Comparison of ENCODE assay signal across 8 cellular contexts in the genomic region with DNA sequence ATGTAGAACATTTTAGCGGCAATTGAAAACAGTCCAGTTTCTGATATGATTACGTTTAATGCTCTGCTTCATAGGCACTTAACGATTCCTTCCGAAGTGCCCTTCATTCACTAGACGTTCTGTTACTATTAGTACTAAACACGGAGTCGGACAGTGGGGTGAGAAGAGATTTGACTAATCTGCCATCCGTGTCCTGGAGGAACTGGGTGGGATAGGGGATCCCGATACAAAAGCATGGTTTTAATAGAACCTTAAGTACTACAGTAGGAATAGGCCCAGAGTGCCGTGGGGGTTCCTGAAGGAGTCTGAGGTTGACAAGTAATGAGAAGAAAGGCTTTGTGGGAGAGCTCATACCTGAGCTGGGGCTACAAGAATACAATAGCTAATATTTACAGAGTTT. TPM values are rescaled to one million over a fixed set of nuclear protein-coding genes. Genes with fewer than 3 reads are reported as not detected.
DNase-seq lines count a peak whose midpoint lies in the region; ATAC-seq and TF ChIP-seq lines count a peak whose summit lies in the region.

No MANE protein-coding gene starts in this region.

- no peak for TF ChIP-seq POLR2A in testis (IDR thresholded peaks at IDR 0.05)

- no peak for ATAC-seq in activated CD8-positive, alpha-beta T cell treated with anti-CD3 and anti-CD28 coated beads for 36 hours
- no peak for ATAC-seq in HG02759 (IDR thresholded peaks at IDR 0.05; ENCODE audit: unreplicated experiment)

- peak overlapping the region; percentile 97 for H3K4me3 Mint-ChIP-seq in activated CD4-positive, alpha-beta T cell treated with anti-CD3 and anti-CD28 coated beads, Interleukin-2, amount 10 ng/mL, durations not matched to agents 24 days and 14 days
- H3K4me3 Mint-ChIP-seq in activated CD8-positive, alpha-beta T cell treated with anti-CD3 and anti-CD28 coated beads for 36 hours = peak overlapping the region; percentile 99

- H3K9me3 Mint-ChIP-seq in activated CD4-positive, alpha-beta T cell treated with anti-CD3 and anti-CD28 coated beads, Interleukin-2, amount 10 ng/mL, durations not matched to agents 24 days and 14 days = peaks cover 8% of the 10 kb centered on the region
- H3K9me3 Mint-ChIP-seq in activated CD8-positive, alpha-beta T cell treated with anti-CD3 and anti-CD28 coated beads for 36 hours = peaks cover 9% of the 10 kb centered on the region

- no peaks in the 10 kb centered on the region for H3K9me3 ChIP-seq in testis

- peak; percentile 56 for DNase-seq in activated CD4-positive, alpha-beta T cell treated with anti-CD3 and anti-CD28 coated beads, Interleukin-2, amount 10 ng/mL, durations not matched to agents 24 days and 14 days
- no peak for DNase-seq in activated CD4-positive, alpha-beta T cell treated with anti-CD3 and anti-CD28 coated beads, Interleukin-2, amount 50 U/mL, for 48 hours
- no peak for DNase-seq in activated CD8-positive, alpha-beta T cell treated with anti-CD3 and anti-CD28 coated beads for 36 hours
- peak; percentile 2 for DNase-seq in inferior parietal cortex (ENCODE audit: extremely low spot score)
- peak; percentile 16 for DNase-seq in testis
- DNase-seq in NOMO-1 treated with DMSO at 0.1 percent for 48 hours (lab: John Stamatoyannopoulos, UW; ENCODE audit: unreplicated experiment) = no peak
- no peak for DNase-seq in iPS-NIHi7 (ENCODE audit: extremely low spot score)

- H3K4me1 ChIP-seq in testis = no peaks in the 10 kb centered on the region

- POLR2A ChIA-PET in activated CD8-positive, alpha-beta T cell treated with anti-CD3 and anti-CD28 coated beads for 36 hours (lab: Charles Lee) = interaction anchor here (0.7 to 1.3 kb wide), 3 partner anchors 71 to 130 kb away, joined by 3 to 4 read pairs (median 3); partner anchors contain the start of gene SRSF7

- H3K4me1 Mint-ChIP-seq in activated CD4-positive, alpha-beta T cell treated with anti-CD3 and anti-CD28 coated beads, Interleukin-2, amount 10 ng/mL, durations not matched to agents 24 days and 14 days = peaks cover 21% of the 10 kb centered on the region
- peaks cover 16% of the 10 kb centered on the region for H3K4me1 Mint-ChIP-seq in activated CD8-positive, alpha-beta T cell treated with anti-CD3 and anti-CD28 coated beads for 36 hours (ENCODE audit: low read depth)

- peaks cover 10% of the 10 kb centered on the region for H3K36me3 Mint-ChIP-seq in activated CD4-positive, alpha-beta T cell treated with anti-CD3 and anti-CD28 coated beads, Interleukin-2, amount 10 ng/mL, durations not matched to agents 24 days and 14 days (ENCODE audit: low read depth)
- peaks cover 8% of the 10 kb centered on the region for H3K36me3 Mint-ChIP-seq in activated CD8-positive, alpha-beta T cell treated with anti-CD3 and anti-CD28 coated beads for 36 hours (ENCODE audit: low read depth)

- H3K4me3 ChIP-seq in testis = peak overlapping the region; percentile 80 to 89

- H3K27ac ChIP-seq in testis = peak overlapping the region in 1 of 2 donors; percentile 59

- H3K36me3 ChIP-seq in testis (ENCODE audit: low read depth, missing control alignments) = no peaks in the 10 kb centered on the region

- no peak for TF ChIP-seq CTCF in activated CD8-positive, alpha-beta T cell treated with anti-CD3 and anti-CD28 coated beads for 36 hours (IDR thresholded peaks at IDR 0.05)
- no peak for TF ChIP-seq CTCF in testis (IDR thresholded peaks at IDR 0.05)

- no peaks in the 10 kb centered on the region for H3K27me3 Mint-ChIP-seq in activated CD4-positive, alpha-beta T cell treated with anti-CD3 and anti-CD28 coated beads, Interleukin-2, amount 10 ng/mL, durations not matched to agents 24 days and 14 days
- no peaks in the 10 kb centered on the region for H3K27me3 Mint-ChIP-seq in activated CD8-positive, alpha-beta T cell treated with anti-CD3 and anti-CD28 coated beads for 36 hours

- intact Hi-C loops in activated CD4-positive, alpha-beta T cell treated with anti-CD3 and anti-CD28 coated beads, Interleukin-2, amount 10 ng/mL, durations not matched to agents 24 days and 14 days (cut with micrococcal nuclease) = no loop called here
- intact Hi-C loops in activated CD8-positive, alpha-beta T cell treated with anti-CD3 and anti-CD28 coated beads for 36 hours (cut with micrococcal nuclease) = no loop called here
- intact Hi-C loops in testis (cut with DNase I; ENCODE audit: low total_unique reads) = no loop called here

- CTCF ChIA-PET in activated CD8-positive, alpha-beta T cell treated with anti-CD3 and anti-CD28 coated beads for 36 hours (lab: Charles Lee) = no interaction called here

- no peaks in the 10 kb centered on the region for H3K27me3 ChIP-seq in testis

- H3K27ac Mint-ChIP-seq in activated CD4-positive, alpha-beta T cell treated with anti-CD3 and anti-CD28 coated beads, Interleukin-2, amount 10 ng/mL, durations not matched to agents 24 days and 14 days = peak overlapping the region; percentile 96
- H3K27ac Mint-ChIP-seq in activated CD8-positive, alpha-beta T cell treated with anti-CD3 and anti-CD28 coated beads for 36 hours = peak overlapping the region; percentile 93

- 12 to 18% methylated on average over 10 of the region's 10 CpGs for whole genome bisulfite sequencing in testis, 2 donors

RNA-seq across cellular contexts. Expression of gene MORN2, which starts 0.6 kb away (rescaled TPM):
- total RNA-seq in activated CD4-positive, alpha-beta T cell treated with anti-CD3 and anti-CD28 coated beads, Interleukin-2, amount 10 ng/mL, durations not matched to agents 24 days and 14 days = 4.9 and 5.9 TPM in 2 replicates
- 1 to 10 TPM; 5.0 to 6.6 TPM for total RNA-seq in activated CD8-positive, alpha-beta T cell treated with anti-CD3 and anti-CD28 coated beads for 36 hours
- total RNA-seq in testis = 100 to 1,000 TPM in 1 of 2 donors, 10 to 100 TPM in 1; 50.5 to 123 TPM
- polyA plus RNA-seq in testis (ENCODE audit: insufficient read depth, low read depth, low replicate concordance) = 279 TPM

RNA-seq across cellular contexts. Expression of gene DHX57, which starts 0.7 kb away (rescaled TPM):
- total RNA-seq in activated CD4-positive, alpha-beta T cell treated with anti-CD3 and anti-CD28 coated beads, Interleukin-2, amount 10 ng/mL, durations not matched to agents 24 days and 14 days = 21.0 and 24.3 TPM in 2 replicates
- total RNA-seq in activated CD8-positive, alpha-beta T cell treated with anti-CD3 and anti-CD28 coated beads for 36 hours = 10 to 100 TPM; 12.9 to 15.2 TPM
- 10 to 100 TPM; 36.8 to 74.2 TPM for total RNA-seq in testis
- 63.7 TPM for polyA plus RNA-seq in testis (ENCODE audit: insufficient read depth, low read depth, low replicate concordance)

RNA-seq across cellular contexts. Expression of gene ARHGEF33, which starts 13.3 kb away (rescaled TPM):
- 0.09 TPM in 1 of 2 replicates, not detected in the other for total RNA-seq in activated CD4-positive, alpha-beta T cell treated with anti-CD3 and anti-CD28 coated beads, Interleukin-2, amount 10 ng/mL, durations not matched to agents 24 days and 14 days
- not detected for total RNA-seq in activated CD8-positive, alpha-beta T cell treated with anti-CD3 and anti-CD28 coated beads for 36 hours
- total RNA-seq in testis = 1 to 10 TPM; 5.9 to 6.2 TPM
- 16.7 TPM for polyA plus RNA-seq in testis (ENCODE audit: insufficient read depth, low read depth, low replicate concordance)

Comparison
In these comparisons a context has a peak if more than half of its experiments do, and no peak if none do; other contexts are left out.
1. DNase-seq: peak in activated CD4-positive, alpha-beta T cell treated with anti-CD3 and anti-CD28 coated beads, Interleukin-2, amount 10 ng/mL, durations not matched to agents 24 days and 14 days (single experiment), inferior parietal cortex (single experiment) and testis (single experiment); none in activated CD4-positive, alpha-beta T cell treated with anti-CD3 and anti-CD28 coated beads, Interleukin-2, amount 50 U/mL, for 48 hours (0 of 2), activated CD8-positive, alpha-beta T cell treated with anti-CD3 and anti-CD28 coated beads for 36 hours (single experiment), NOMO-1 treated with DMSO at 0.1 percent for 48 hours (single experiment) and iPS-NIHi7 (single experiment).